ENCODE assay signal across 8 cellular contexts in the genomic region with DNA sequence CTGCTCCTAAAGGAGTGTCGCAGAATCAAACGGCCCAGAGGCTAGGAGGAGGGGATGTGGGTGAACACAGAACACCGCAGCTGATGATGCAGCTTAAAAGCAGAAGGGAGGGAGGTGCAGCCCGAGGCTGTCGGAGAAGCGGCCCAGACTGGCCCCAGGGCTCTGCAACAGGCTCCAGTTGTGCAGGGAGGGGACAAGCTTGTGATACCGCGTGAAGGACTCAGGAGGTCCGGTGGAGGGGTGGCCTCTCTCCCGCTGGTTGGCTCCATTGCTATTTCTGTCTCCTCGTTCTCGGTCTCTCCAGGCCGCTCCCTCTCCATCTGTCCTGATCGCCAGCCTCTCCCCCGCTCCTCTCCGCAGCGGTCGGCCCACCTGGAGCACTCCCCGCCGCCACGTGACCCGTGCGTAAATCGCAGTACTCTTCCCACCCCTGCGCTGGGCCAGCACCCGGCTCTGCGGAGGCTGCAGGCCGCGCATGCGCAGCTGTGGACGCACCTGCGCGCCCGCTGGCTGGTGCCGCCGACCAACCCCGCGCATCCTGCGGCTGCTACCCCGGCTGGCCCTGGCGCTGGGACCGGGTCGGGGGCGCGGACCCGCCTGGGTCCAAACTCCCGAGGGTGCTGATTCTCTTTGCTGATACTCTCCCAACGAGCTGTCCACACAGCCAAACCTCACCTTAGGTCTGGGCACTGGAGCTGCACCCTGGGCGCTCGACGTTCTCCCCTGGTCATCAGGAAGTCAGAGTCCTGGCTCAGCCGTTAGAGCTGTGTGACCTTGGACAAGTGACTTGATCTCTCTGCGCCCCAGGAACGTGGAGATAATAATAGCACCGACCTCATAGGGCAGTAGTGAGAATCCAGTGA. TPM values are rescaled to one million over a fixed set of nuclear protein-coding genes. Genes with fewer than 3 reads are reported as not detected.
A peak's percentile ranks its signal among the peaks of the same experiment; 100 is the strongest.
DNase-seq lines count a peak whose midpoint lies in the region; ATAC-seq and TF ChIP-seq lines count a peak whose summit lies in the region.

No MANE protein-coding gene starts in this region.

- H3K4me3 ChIP-seq in KMS-11 (IDR thresholded peaks at IDR 0.05; ENCODE audit: insufficient read depth, low read depth, low read length) (no peak overlapping the region), Peyer's patch (peak overlapping the region; percentile 36 to 54 (median 41)), fibroblast of pulmonary artery (replicated peaks; ENCODE audit: low read depth, low read length) (peak overlapping the region; percentile 33)

- no peaks in the 10 kb centered on the region for H3K9me3 Mint-ChIP-seq in activated T-helper 17 cell treated with anti-CD3 and anti-CD28 coated beads, Interleukin-2, amount 50 U/mL, for 72 hours
- H3K9me3 Mint-ChIP-seq in nephron = no peaks in the 10 kb centered on the region

- peak overlapping the region; percentile 85 for H3K27ac ChIP-seq in KMS-11
- H3K27ac ChIP-seq in Peyer's patch = peak overlapping the region in 3 of 4 donors; percentile 14 to 38 (median 28)

- H3K27me3 ChIP-seq in KMS-11 (ENCODE audit: insufficient read depth, low read depth) (no peaks in the 10 kb centered on the region), Peyer's patch (peaks cover 0 to 5% of the 10 kb centered on the region in 2 donors)

- H3K27ac Mint-ChIP-seq in activated T-helper 17 cell treated with anti-CD3 and anti-CD28 coated beads, Interleukin-2, amount 50 U/mL, for 72 hours = no peak overlapping the region
- peak overlapping the region; percentile 74 to 80 (median 79) for H3K27ac Mint-ChIP-seq in nephron

- peaks cover 7% of the 10 kb centered on the region; the same call in 1 of the 2 replicates for H3K79me2 ChIP-seq in KMS-11 (ENCODE audit: insufficient read depth, low read depth)

- H3K36me3 Mint-ChIP-seq in activated T-helper 17 cell treated with anti-CD3 and anti-CD28 coated beads, Interleukin-2, amount 50 U/mL, for 72 hours (ENCODE audit: low read depth) = peaks cover 3% of the 10 kb centered on the region
- no peaks in the 10 kb centered on the region for H3K36me3 Mint-ChIP-seq in nephron (ENCODE audit: low read depth)

- H3K27me3 Mint-ChIP-seq in activated T-helper 17 cell treated with anti-CD3 and anti-CD28 coated beads, Interleukin-2, amount 50 U/mL, for 72 hours = peaks cover 7% of the 10 kb centered on the region
- H3K27me3 Mint-ChIP-seq in nephron (ENCODE audit: low read depth) = peaks cover 30% of the 10 kb centered on the region

- TF ChIP-seq POLR2A in Peyer's patch (IDR thresholded peaks at IDR 0.05) = no peak

- H3K36me3 ChIP-seq in KMS-11 (ENCODE audit: insufficient read depth) (no peaks in the 10 kb centered on the region), Peyer's patch (no peaks in the 10 kb centered on the region)

- TF ChIP-seq CTCF in KMS-11 (conservative IDR thresholded peaks at IDR 0.05; ENCODE audit: low read depth, low read length) = no peak
- TF ChIP-seq CTCF in Peyer's patch (IDR thresholded peaks at IDR 0.05) = no peak
- no peak for TF ChIP-seq CTCF in fibroblast of pulmonary artery (IDR thresholded peaks at IDR 0.05; ENCODE audit: low read length, missing control alignments)
- TF ChIP-seq CTCF in nephron (IDR thresholded peaks at IDR 0.05; ENCODE audit: unreplicated experiment in 3 of 3) = no peak

- H3K9ac ChIP-seq in KMS-11 = peak overlapping the region; percentile 51

- no peaks in the 10 kb centered on the region for H3K9me3 ChIP-seq in Peyer's patch

- peaks cover 18% of the 10 kb centered on the region for H3K4me1 Mint-ChIP-seq in activated T-helper 17 cell treated with anti-CD3 and anti-CD28 coated beads, Interleukin-2, amount 50 U/mL, for 72 hours
- H3K4me1 Mint-ChIP-seq in nephron = peaks cover 23% of the 10 kb centered on the region

- peaks cover 46% of the 10 kb centered on the region for H3K4me1 ChIP-seq in KMS-11 (ENCODE audit: low read depth, poor library complexity, severe bottlenecking)
- H3K4me1 ChIP-seq in Peyer's patch = peaks cover 0 to 15% (median 9%) of the 10 kb centered on the region in 4 donors

- peak overlapping the region; percentile 77 for H3K4me3 Mint-ChIP-seq in activated T-helper 17 cell treated with anti-CD3 and anti-CD28 coated beads, Interleukin-2, amount 50 U/mL, for 72 hours
- peak overlapping the region; percentile 81 to 89 (median 83) for H3K4me3 Mint-ChIP-seq in nephron

- no peaks in the 10 kb centered on the region for H4K20me1 ChIP-seq in KMS-11 (ENCODE audit: insufficient read depth)

- DNase-seq in COLO829 (ENCODE audit: low spot score) = peak; percentile 89
- peak; percentile 71 to 87 (median 74) for DNase-seq in Peyer's patch
- DNase-seq in fibroblast of pulmonary artery (ENCODE audit: low read depth) = peak; percentile 45
- peak; percentile 69 for DNase-seq in stimulated activated naive CD4-positive, alpha-beta T cell treated with Interleukin-2 at 50 U/mL for 16 hours (lab: John Stamatoyannopoulos, UW)

- peak overlapping the region; percentile 85 for H3K4me2 ChIP-seq in KMS-11

- ATAC-seq in activated T-helper 17 cell treated with anti-CD3 and anti-CD28 coated beads, Interleukin-2, amount 50 U/mL, for 72 hours (replicated peaks) = peak; percentile 71
- no peak for ATAC-seq in GM21367 (IDR thresholded peaks at IDR 0.05; ENCODE audit: unreplicated experiment)

- H2AFZ ChIP-seq in KMS-11 (ENCODE audit: low read depth) = peak overlapping the region; percentile 70

RNA-seq across cellular contexts. Expression of gene STXBP1, which starts 3.7 kb away (rescaled TPM):
- total RNA-seq in Peyer's patch = 10 to 100 TPM in 2 of 4 donors, 1 to 10 TPM in 2; 4.4 to 90.8 (median 12.6) TPM
- 10 to 100 TPM; 14.7 to 17.1 TPM for total RNA-seq in activated T-helper 17 cell treated with anti-CD3 and anti-CD28 coated beads, Interleukin-2, amount 50 U/mL, for 72 hours
